Comparison of ENCODE assay signal across 8 cellular contexts in genomic region chr15:28094732-28095521, GRCh38. TPM values are rescaled to one million over a fixed set of nuclear protein-coding genes. Genes with fewer than 3 reads are reported as not detected.
DNase-seq lines count a peak whose midpoint lies in the region; ATAC-seq, FAIRE-seq and TF ChIP-seq lines count a peak whose summit lies in the region.

No MANE protein-coding gene starts in this region.

- TF ChIP-seq POLR2A in A549 (IDR thresholded peaks at IDR 0.05; ENCODE audit: low read length) = no peak
- peak in 2 of 4 donors; percentile 57 to 87 for TF ChIP-seq POLR2A in upper lobe of left lung (IDR thresholded peaks at IDR 0.05)

- WGBS in A549 (ENCODE audit: missing lambda C conversion rate) = 88% methylated on average over 47 of the region's 76 CpGs
- 3% methylated on average over 72 of the region's 76 CpGs for WGBS in mesenchymal stem cell
- WGBS in upper lobe of left lung, 2 donors = 5 to 27% methylated on average over 20 to 26 of the region's 76 CpGs

- H3K36me3 ChIP-seq in colonic mucosa (no peaks in the 10 kb centered on the region), mesenchymal stem cell (ENCODE audit: control insufficient read depth in 1 of 2, insufficient read depth in 2 of 2, low read depth in 1 of 2, low read length in 2 of 2) (no peaks in the 10 kb centered on the region), upper lobe of left lung (no peaks in the 10 kb centered on the region)

- H3K14ac ChIP-seq in mesenchymal stem cell (ENCODE audit: low read length in 2 of 2) = no peak overlapping the region

- no peak for ATAC-seq in A549
- peak; percentile 53 to 76 for ATAC-seq in upper lobe of left lung (ENCODE audit: low FRiP score in 2 of 2)
- no peak for ATAC-seq in GM21619 (IDR thresholded peaks at IDR 0.05; ENCODE audit: unreplicated experiment)
- ATAC-seq in GM21576 (IDR thresholded peaks at IDR 0.05; ENCODE audit: unreplicated experiment) = no peak
- no peak for ATAC-seq in GM18520 (IDR thresholded peaks at IDR 0.05; ENCODE audit: unreplicated experiment)

- TF ChIP-seq CTCF in A549 (IDR thresholded peaks at IDR 0.05) (no peak), colonic mucosa (IDR thresholded peaks at IDR 0.05) (no peak), upper lobe of left lung (IDR thresholded peaks at IDR 0.05) (no peak)

- DNase-seq in A549 (ENCODE audit: low read depth in 1 of 2, low spot score in 1 of 2) (no peak), NCI-H69 (lab: John Stamatoyannopoulos, UW) (peak; percentile 82), colonic mucosa (peak; percentile 89), mesenchymal stem cell (no peak), upper lobe of left lung (peak; percentile 91 to 95)

- no peak overlapping the region for H2AK5ac ChIP-seq in mesenchymal stem cell (ENCODE audit: low read length, severe bottlenecking)

- no peak overlapping the region for H4K91ac ChIP-seq in mesenchymal stem cell (ENCODE audit: low read length)

- H3K27ac ChIP-seq in A549 (no peak overlapping the region), colonic mucosa (peak overlapping the region; percentile 86), mesenchymal stem cell (ENCODE audit: low read length, poor library complexity, severe bottlenecking) (no peak overlapping the region), upper lobe of left lung (peak overlapping the region; percentile 79 to 89 (median 88))

- H3K4me2 ChIP-seq in A549 = peak overlapping the region; percentile 81
- peak overlapping the region; percentile 51 for H3K4me2 ChIP-seq in mesenchymal stem cell (ENCODE audit: low read length, poor library complexity, severe bottlenecking)

- H3K4me3 ChIP-seq in A549 = no peak overlapping the region
- H3K4me3 ChIP-seq in colonic mucosa = peak overlapping the region; percentile 43
- H3K4me3 ChIP-seq in mesenchymal stem cell (ENCODE audit: insufficient read depth in 1 of 2, low read depth in 1 of 2, low read length in 2 of 2) = no peak overlapping the region
- H3K4me3 ChIP-seq in upper lobe of left lung = peak overlapping the region in 3 of 4 donors; percentile 45 to 54 (median 46)

- no peak overlapping the region for H2BK120ac ChIP-seq in mesenchymal stem cell (ENCODE audit: low read depth, low read length)

- no peak overlapping the region for H2AFZ ChIP-seq in mesenchymal stem cell (ENCODE audit: low read depth, low read length)

- FAIRE-seq in A549 (lab: Jason Lieb, UNC) = no peak

- H3K9ac ChIP-seq in colonic mucosa (ENCODE audit: low read depth in 2 of 2, low read length in 2 of 2) = peak overlapping the region; percentile 51 to 66
- no peak overlapping the region for H3K9ac ChIP-seq in mesenchymal stem cell (ENCODE audit: low read length)

- H3K4me1 ChIP-seq in A549 = peaks cover 7% of the 10 kb centered on the region; the same call in 2 of the 3 replicates
- peaks cover 9% of the 10 kb centered on the region for H3K4me1 ChIP-seq in colonic mucosa
- H3K4me1 ChIP-seq in mesenchymal stem cell (ENCODE audit: control insufficient read depth, insufficient read depth, low read depth, low read length) = peaks cover 41% of the 10 kb centered on the region
- H3K4me1 ChIP-seq in upper lobe of left lung = peaks cover 43 to 56% (median 45%) of the 10 kb centered on the region in 4 donors

- H2BK5ac ChIP-seq in mesenchymal stem cell (ENCODE audit: low read depth, low read length, poor library complexity, severe bottlenecking) = no peak overlapping the region

- no peak overlapping the region for H4K8ac ChIP-seq in mesenchymal stem cell (ENCODE audit: low read length)

- TF ChIP-seq EP300 in A549 (IDR thresholded peaks at IDR 0.05) = no peak
- peak in 1 of 4 donors; percentile 37 for TF ChIP-seq EP300 in upper lobe of left lung (IDR thresholded peaks at IDR 0.05)

- peaks cover 33% of the 10 kb centered on the region for H3K27me3 ChIP-seq in colonic mucosa
- H3K27me3 ChIP-seq in mesenchymal stem cell (ENCODE audit: control insufficient read depth in 1 of 2, insufficient read depth in 1 of 2, low read length in 2 of 2) = peaks cover 25 to 68% of the 10 kb centered on the region in 2 experiments
- H3K27me3 ChIP-seq in upper lobe of left lung = peaks cover 0 to 22% (median 17%) of the 10 kb centered on the region in 4 donors

- POLR2A ChIA-PET in A549 (lab: Yijun Ruan, JAX) = no interaction called here

- H3K18ac ChIP-seq in mesenchymal stem cell (ENCODE audit: low read depth in 1 of 2, low read length in 2 of 2) = peak overlapping the region in 1 of 2 experiments; percentile 50

- CTCF ChIA-PET in A549 (lab: Yijun Ruan, JAX) = interaction anchor here (1.0 to 2.5 kb wide), 4 partner anchors 8 to 31 kb away, joined by 3 to 8 read pairs (median 3); no protein-coding TSS in a partner anchor

- intact Hi-C loops in colonic mucosa (cut with DNase I) = no loop called here

- H3K9me3 ChIP-seq in A549 = peaks cover 20% of the 10 kb centered on the region
- no peaks in the 10 kb centered on the region for H3K9me3 ChIP-seq in colonic mucosa
- peaks cover 14% of the 10 kb centered on the region for H3K9me3 ChIP-seq in mesenchymal stem cell (ENCODE audit: control insufficient read depth, low read length)
- peaks cover 0 to 12% (median 8%) of the 10 kb centered on the region in 4 donors for H3K9me3 ChIP-seq in upper lobe of left lung

- no peak overlapping the region for H2BK12ac ChIP-seq in mesenchymal stem cell (ENCODE audit: low read length in 2 of 2)

- peak overlapping the region in 1 of 2 experiments; percentile 30 for H3K23ac ChIP-seq in mesenchymal stem cell (ENCODE audit: low read length in 2 of 2)

- H2BK15ac ChIP-seq in mesenchymal stem cell (ENCODE audit: low read depth, poor library complexity, severe bottlenecking) = no peak overlapping the region

- no peak overlapping the region for H3K4ac ChIP-seq in mesenchymal stem cell (ENCODE audit: low read depth in 1 of 2, low read length in 2 of 2)

- no peak for TF ChIP-seq RAD21 in A549 (conservative IDR thresholded peaks at IDR 0.05 in 1 of 2, IDR thresholded peaks at IDR 0.05 in 1 of 2)

- no peaks in the 10 kb centered on the region for H3K79me1 ChIP-seq in mesenchymal stem cell (replicated peaks; ENCODE audit: low read length, poor library complexity, severe bottlenecking)

TF ChIP-seq in A549, 52 proteins besides CTCF, POLR2A, EP300 and RAD21 (continues in another document):
- TF ChIP-seq REST (IDR thresholded peaks at IDR 0.05) (no peak), MAX (IDR thresholded peaks at IDR 0.05) (no peak), RFX5 (IDR thresholded peaks at IDR 0.05) (no peak), RNF2 (IDR thresholded peaks at IDR 0.05; ENCODE audit: borderline replicate concordance, low read depth) (no peak), HDAC2 (IDR thresholded peaks at IDR 0.05) (no peak), BHLHE40 (IDR thresholded peaks at IDR 0.05; ENCODE audit: low read depth, low read length) (no peak), HMGXB4 (CRISPR knock-in tag; IDR thresholded peaks at IDR 0.05; ENCODE audit: borderline replicate concordance) (no peak), TP53 (CRISPR knock-in tag; IDR thresholded peaks at IDR 0.05) (no peak)

RNA-seq across cellular contexts. Expression of gene OCA2, which starts 4.2 kb away (rescaled TPM):
- 0.25 and 0.34 TPM in 2 replicates for polyA plus RNA-seq in A549 (2011; rRNA removed)
- 0.33 and 0.36 TPM in 2 replicates for polyA plus RNA-seq in A549 (2012; cell fraction: cytosol; rRNA removed)
- polyA plus RNA-seq in A549 (2012; cell fraction: nucleus; rRNA removed) = 0.50 and 0.54 TPM in 2 replicates
- polyA plus RNA-seq in A549 (2017; fragmentation: RNase III; extraction: RNeasy Plus Mini Kit Qiagen cat#74134 plus additional on column Dnase treatment) = 0.16 to 0.21 TPM (median 0.17 TPM) in 3 replicates
- polyA minus RNA-seq in A549 (2011; rRNA and poly(A)+ RNA removed) = 0.49 and 0.87 TPM in 2 replicates
- under 1 TPM; 0.10 to 0.82 TPM for total RNA-seq in colonic mucosa
- polyA plus RNA-seq in mesenchymal stem cell (2013, experiment 1 of 2) = 0.04 TPM
- polyA plus RNA-seq in mesenchymal stem cell (2013, experiment 2 of 2) = 0.07 TPM
- 1 to 10 TPM in 5 of 6 donors, under 1 TPM in 1; 0.83 to 6.0 (median 2.0) TPM for total RNA-seq in upper lobe of left lung

Comparison
In these comparisons a context has a peak if more than half of its experiments do, and no peak if none do; other contexts are left out.
1. ATAC-seq: peak in upper lobe of left lung (2 of 2); none in A549 (0 of 2), GM21619 (single experiment), GM21576 (single experiment) and GM18520 (single experiment).
2. DNase-seq: peak in NCI-H69 (single experiment), colonic mucosa (single experiment) and upper lobe of left lung (2 of 2); none in A549 (0 of 2) and mesenchymal stem cell (single experiment).
3. H3K27ac ChIP-seq: peak in colonic mucosa (single experiment) and upper lobe of left lung (4 of 4); none in A549 (0 of 2) and mesenchymal stem cell (single experiment).
4. H3K4me3 ChIP-seq: peak in colonic mucosa (single experiment) and upper lobe of left lung (3 of 4); none in A549 (single experiment) and mesenchymal stem cell (0 of 2).